Comparison of ENCODE assay signal across 9 cellular contexts in genomic region chr1:160085686-160086089, GRCh38. TPM values are rescaled to one million over a fixed set of nuclear protein-coding genes. Genes with fewer than 3 reads are reported as not detected.
DNase-seq lines count a peak whose midpoint lies in the region; TF ChIP-seq lines count a peak whose summit lies in the region.
"Had no signal": no experiment of that assay in that cellular context is flagged by ENCODE, and none has a peak within 500 bp of the region (broad histone marks: within the 10 kb centered on the region; RNA-seq: fewer than 3 reads in every experiment).

No MANE protein-coding gene starts in this region.

- no peaks in the 10 kb centered on the region for H3K79me2 ChIP-seq in DOHH2 (ENCODE audit: control insufficient read depth, low read length)

- no peaks in the 10 kb centered on the region for H3K9me2 ChIP-seq in DOHH2 (replicated peaks; ENCODE audit: control insufficient read depth, low read length)

- H3K27me3 Mint-ChIP-seq in nephron progenitor cell (ENCODE audit: low read depth, poor library complexity) = peaks cover 71% of the 10 kb centered on the region

- H3K27ac ChIP-seq in DOHH2 (ENCODE audit: low read depth, low read length) = no peak overlapping the region

- H3K4me3 Mint-ChIP-seq in nephron progenitor cell = no peak overlapping the region

- H3K27ac Mint-ChIP-seq in nephron progenitor cell = no peak overlapping the region

- H4K20me1 ChIP-seq in DOHH2 (ENCODE audit: control insufficient read depth, insufficient read depth, low read depth, low read length) = no peaks in the 10 kb centered on the region

- no peaks in the 10 kb centered on the region for H3K4me1 ChIP-seq in DOHH2 (ENCODE audit: control insufficient read depth, low read length)

- H3K4me3 ChIP-seq in DOHH2 (ENCODE audit: low read length) (no peak overlapping the region), LNCaP clone FGC (ENCODE audit: low read depth, low read length) (no peak overlapping the region)

- H3K36me3 ChIP-seq in DOHH2 (ENCODE audit: control insufficient read depth, low read length) = peaks cover 2% of the 10 kb centered on the region; the same call in 1 of the 2 replicates

- H3K9me3 ChIP-seq in DOHH2 (ENCODE audit: control insufficient read depth, insufficient read depth, low read length) = no peaks in the 10 kb centered on the region

- H3K4me2 ChIP-seq in DOHH2 (ENCODE audit: low read length) = no peak overlapping the region

- TF ChIP-seq CTCF in DOHH2 (IDR thresholded peaks at IDR 0.05; ENCODE audit: low read depth, low read length, poor library complexity, severe bottlenecking) (peak; percentile 79), LNCaP clone FGC (IDR thresholded peaks at IDR 0.05; ENCODE audit: control insufficient read depth, extremely low read depth, insufficient read depth) (peak; percentile 87), nephron progenitor cell (IDR thresholded peaks at IDR 0.05) (peak; percentile 93)

- peaks cover 4% of the 10 kb centered on the region for H3K27me3 ChIP-seq in DOHH2 (ENCODE audit: control insufficient read depth, low read length)

- no peaks in the 10 kb centered on the region for H3K36me3 Mint-ChIP-seq in nephron progenitor cell (ENCODE audit: low read depth)

- H3F3A ChIP-seq in DOHH2 (ENCODE audit: control insufficient read depth, insufficient read depth) = 0 out of 2 replicates have a peak, but pooled peaks cover 2% of the 10 kb centered on the region

- H3K9me3 Mint-ChIP-seq in nephron progenitor cell = no peaks in the 10 kb centered on the region

- no peak for DNase-seq in LNCaP clone FGC (ENCODE audit: low read depth)
- peak; percentile 35 for DNase-seq in RKO (ENCODE audit: low spot score)
- peak; percentile 51 for DNase-seq in activated T-helper 1 cell treated with Interleukin-2 at 50 U/mL for 16 hours (ENCODE audit: low read depth)
- DNase-seq in fibroblast of gingiva (ENCODE audit: low read depth) = peak; percentile 54
- DNase-seq in nephron progenitor cell = peak; percentile 90
- peak; percentile 68 for DNase-seq in stimulated activated naive CD4-positive, alpha-beta T cell treated with Interleukin-2 at 50 U/mL for 16 hours (lab: John Stamatoyannopoulos, UW)
- DNase-seq in mesenteric fat pad (ENCODE audit: low spot score) = no peak

- H3K4me1 Mint-ChIP-seq in nephron progenitor cell = peaks cover 8% of the 10 kb centered on the region

RNA-seq across cellular contexts. Expression of gene KCNJ9, which starts 4.3 kb away (rescaled TPM):
- total RNA-seq in mesenteric fat pad = not detected
- total RNA-seq: T-helper 2 cell treated with Interferon-gamma antibody and Interleukin-4, amounts not matched to agents 100 ng/mL and 5 ng/mL, for 36 hours had no signal

RNA-seq across cellular contexts. Expression of gene IGSF8, which starts 12.7 kb away (rescaled TPM):
- 20.4 TPM for total RNA-seq in mesenteric fat pad

RNA-seq across cellular contexts. Expression of gene KCNJ10, which starts 15.7 kb away (rescaled TPM):
- 0.16 TPM for total RNA-seq in mesenteric fat pad
- total RNA-seq: T-helper 2 cell treated with Interferon-gamma antibody and Interleukin-4, amounts not matched to agents 100 ng/mL and 5 ng/mL, for 36 hours had no signal

RNA-seq across cellular contexts. Expression of gene ATP1A2, which starts 29.9 kb away (rescaled TPM):
- total RNA-seq in mesenteric fat pad = 31.2 TPM
- total RNA-seq: T-helper 2 cell treated with Interferon-gamma antibody and Interleukin-4, amounts not matched to agents 100 ng/mL and 5 ng/mL, for 36 hours had no signal

RNA-seq across cellular contexts. Expression of gene PIGM, which starts 53.9 kb away (rescaled TPM):
- total RNA-seq in mesenteric fat pad = 4.1 TPM

Comparison
In these comparisons a context has a peak if more than half of its experiments do, and no peak if none do; other contexts are left out.
1. DNase-seq: peak in RKO (single experiment), activated T-helper 1 cell treated with Interleukin-2 at 50 U/mL for 16 hours (single experiment), fibroblast of gingiva (single experiment), nephron progenitor cell (single experiment) and stimulated activated naive CD4-positive, alpha-beta T cell treated with Interleukin-2 at 50 U/mL for 16 hours (single experiment); none in LNCaP clone FGC (single experiment) and mesenteric fat pad (single experiment).
2. Peak in every context shown above with its lines, with median percentiles within 50 percentile points of each other: CTCF ChIP-seq.